27 cellular contexts compared by ENCODE assay signal in the genomic region with DNA sequence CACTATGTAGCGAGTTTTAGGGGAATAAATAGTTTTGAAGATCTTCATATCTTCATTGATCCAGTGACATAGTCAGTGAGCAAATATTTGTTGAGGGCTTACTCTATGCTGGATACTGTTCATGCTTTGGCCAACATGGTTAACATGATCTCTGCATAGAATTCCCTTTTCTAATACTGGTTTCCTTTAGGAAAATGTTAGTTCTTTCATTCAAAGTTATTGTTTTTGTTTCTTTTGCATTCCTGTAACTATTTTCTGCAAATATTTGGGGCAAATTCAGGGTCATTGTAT.
"Had no signal": no experiment of that assay in that cellular context is flagged by ENCODE, and none has a peak within 500 bp of the region (broad histone marks: within the 10 kb centered on the region; RNA-seq: fewer than 3 reads in every experiment).

No MANE protein-coding gene starts in this region.

- H3K4me1 Mint-ChIP-seq: activated B cell treated with CpG ODN at 0.5 μM for 24 hours; activated naive CD4-positive, alpha-beta T cell treated with anti-CD3 and anti-CD28 coated beads, Interleukin-2, amount 50 U/mL, for 24 hours; activated naive CD8-positive, alpha-beta T cell treated with anti-CD3 and anti-CD28 coated beads, Interleukin-2, amount 50 U/mL, for 24 hours; activated T-helper 17 cell treated with anti-CD3 and anti-CD28 coated beads, Interleukin-2, amount 50 U/mL, for 72 hours; central memory CD8-positive, alpha-beta T cell; stimulated activated memory B cell treated with anti-CD40 and anti-IgM and Interleukin-4, amounts not matched to agents 10 μg/mL and 1 μg/mL and 100 μg/mL, for 72 hours; stimulated activated naive CD8-positive, alpha-beta T cell treated with anti-CD3 and anti-CD28 coated beads, Interleukin-15, amount 100 ng/mL, for 72 hours had no signal

- H3K27ac Mint-ChIP-seq: activated B cell treated with CpG ODN at 0.5 μM for 24 hours; activated CD8-positive, alpha-beta T cell treated with anti-CD3 and anti-CD28 coated beads for 36 hours; activated naive CD4-positive, alpha-beta T cell treated with anti-CD3 and anti-CD28 coated beads, Interleukin-2, amount 50 U/mL, for 24 hours; activated naive CD8-positive, alpha-beta T cell treated with anti-CD3 and anti-CD28 coated beads, Interleukin-2, amount 50 U/mL, for 24 hours; activated T-helper 17 cell treated with anti-CD3 and anti-CD28 coated beads, Interleukin-2, amount 50 U/mL, for 72 hours; nephron; progenitor cell of endocrine pancreas; stimulated activated memory B cell treated with anti-CD40 and anti-IgM and Interleukin-4, amounts not matched to agents 10 μg/mL and 1 μg/mL and 100 μg/mL, for 72 hours; stimulated activated naive CD8-positive, alpha-beta T cell treated with anti-CD3 and anti-CD28 coated beads, Interleukin-15, amount 100 ng/mL, for 72 hours; T-helper 2 cell treated with Interferon-gamma antibody and Interleukin-4, amounts not matched to agents 5 μg/mL and 100 μg/mL, for 36 hours; type B pancreatic cell had no signal

- H3K4me3 ChIP-seq: esophagus muscularis mucosa, left ventricle myocardium inferior, lung, ovary, uterus had no signal

- H3K9me3 Mint-ChIP-seq: activated B cell treated with CpG ODN at 0.5 μM for 24 hours; activated CD8-positive, alpha-beta T cell treated with anti-CD3 and anti-CD28 coated beads for 36 hours; activated naive CD4-positive, alpha-beta T cell treated with anti-CD3 and anti-CD28 coated beads, Interleukin-2, amount 50 U/mL, for 24 hours; activated T-cell treated with anti-CD3 and anti-CD28 coated beads, Interleukin-2, amount 50 U/mL, for 4 hours; activated T-helper 17 cell treated with anti-CD3 and anti-CD28 coated beads, Interleukin-2, amount 50 U/mL, for 72 hours; stimulated activated memory B cell treated with anti-CD40 and anti-IgM and Interleukin-4, amounts not matched to agents 10 μg/mL and 1 μg/mL and 100 μg/mL, for 72 hours; stimulated activated naive CD8-positive, alpha-beta T cell treated with anti-CD3 and anti-CD28 coated beads, Interleukin-15, amount 100 ng/mL, for 72 hours; T-helper 2 cell treated with Interferon-gamma antibody and Interleukin-4, amounts not matched to agents 5 μg/mL and 100 μg/mL, for 36 hours; type B pancreatic cell had no signal

- H3K27me3 ChIP-seq: esophagus muscularis mucosa, foreskin keratinocyte, ovary, uterus had no signal

- DNase-seq: activated B cell treated with CpG ODN at 0.5 μM for 24 hours; activated CD4-positive, alpha-beta T cell treated with anti-CD3 and anti-CD28 coated beads, Interleukin-2, amount 50 U/mL, for 1 hour; activated CD8-positive, alpha-beta T cell treated with anti-CD3 and anti-CD28 coated beads for 36 hours; activated gamma-delta T cell treated with Interleukin-2 at 50 U/mL for 16 hours; activated naive CD8-positive, alpha-beta T cell treated with anti-CD3 and anti-CD28 coated beads, Interleukin-2, amount 50 U/mL, for 24 hours; activated T-cell treated with anti-CD3 and anti-CD28 coated beads, Interleukin-2, amount 50 U/mL, for 4 hours; amygdala; effector CD4-positive, alpha-beta T cell; foreskin keratinocyte; left ventricle myocardium inferior; ovary; stimulated activated CD4-positive, alpha-beta T cell treated with anti-CD3 and anti-CD28 coated beads, Interleukin-4, amount 100 ng/mL, for 4 hours; stimulated activated CD8-positive, alpha-beta memory T cell treated with anti-CD3 and anti-CD28 coated beads, Interleukin-4, amount 100 ng/mL, for 48 hours; stimulated activated naive CD8-positive, alpha-beta T cell treated with anti-CD3 and anti-CD28 coated beads, Interleukin-15, amount 100 ng/mL, for 72 hours; substantia nigra; uterus had no signal

- H3K4me3 Mint-ChIP-seq: activated B cell treated with CpG ODN at 0.5 μM for 24 hours; activated CD8-positive, alpha-beta T cell treated with anti-CD3 and anti-CD28 coated beads for 36 hours; activated naive CD4-positive, alpha-beta T cell treated with anti-CD3 and anti-CD28 coated beads, Interleukin-2, amount 50 U/mL, for 24 hours; activated naive CD8-positive, alpha-beta T cell treated with anti-CD3 and anti-CD28 coated beads, Interleukin-2, amount 50 U/mL, for 24 hours; activated T-cell treated with anti-CD3 and anti-CD28 coated beads, Interleukin-2, amount 50 U/mL, for 4 hours; activated T-helper 17 cell treated with anti-CD3 and anti-CD28 coated beads, Interleukin-2, amount 50 U/mL, for 72 hours; central memory CD8-positive, alpha-beta T cell; nephron; stimulated activated memory B cell treated with anti-CD40 and anti-IgM and Interleukin-4, amounts not matched to agents 10 μg/mL and 1 μg/mL and 100 μg/mL, for 72 hours; stimulated activated naive CD8-positive, alpha-beta T cell treated with anti-CD3 and anti-CD28 coated beads, Interleukin-15, amount 100 ng/mL, for 72 hours; T-helper 2 cell treated with Interferon-gamma antibody and Interleukin-4, amounts not matched to agents 5 μg/mL and 100 μg/mL, for 36 hours; type B pancreatic cell had no signal

- H3K4me1 ChIP-seq: foreskin keratinocyte, left ventricle myocardium inferior, uterus had no signal

- H3K27me3 Mint-ChIP-seq: activated B cell treated with CpG ODN at 0.5 μM for 24 hours; activated CD8-positive, alpha-beta T cell treated with anti-CD3 and anti-CD28 coated beads for 36 hours; activated naive CD4-positive, alpha-beta T cell treated with anti-CD3 and anti-CD28 coated beads, Interleukin-2, amount 50 U/mL, for 24 hours; activated naive CD8-positive, alpha-beta T cell treated with anti-CD3 and anti-CD28 coated beads, Interleukin-2, amount 50 U/mL, for 24 hours; activated T-helper 17 cell treated with anti-CD3 and anti-CD28 coated beads, Interleukin-2, amount 50 U/mL, for 72 hours; central memory CD8-positive, alpha-beta T cell; progenitor cell of endocrine pancreas; stimulated activated memory B cell treated with anti-CD40 and anti-IgM and Interleukin-4, amounts not matched to agents 10 μg/mL and 1 μg/mL and 100 μg/mL, for 72 hours; stimulated activated naive CD8-positive, alpha-beta T cell treated with anti-CD3 and anti-CD28 coated beads, Interleukin-15, amount 100 ng/mL, for 72 hours; type B pancreatic cell had no signal

- H3K27ac ChIP-seq: esophagus muscularis mucosa, foreskin keratinocyte, left ventricle myocardium inferior, ovary, uterus had no signal

- ATAC-seq: activated CD8-positive, alpha-beta T cell treated with anti-CD3 and anti-CD28 coated beads for 36 hours; activated naive CD8-positive, alpha-beta T cell treated with anti-CD3 and anti-CD28 coated beads, Interleukin-2, amount 50 U/mL, for 24 hours; activated T-cell treated with anti-CD3 and anti-CD28 coated beads, Interleukin-2, amount 50 U/mL, for 4 hours; activated T-helper 17 cell treated with anti-CD3 and anti-CD28 coated beads, Interleukin-2, amount 50 U/mL, for 72 hours; foreskin keratinocyte; sciatic nerve; stimulated activated memory B cell treated with anti-CD40 and anti-IgM and Interleukin-4, amounts not matched to agents 10 μg/mL and 1 μg/mL and 100 μg/mL, for 72 hours; stimulated activated naive CD8-positive, alpha-beta T cell treated with anti-CD3 and anti-CD28 coated beads, Interleukin-15, amount 100 ng/mL, for 72 hours had no signal

- H3K9me3 ChIP-seq: esophagus muscularis mucosa, left ventricle myocardium inferior, ovary, uterus had no signal

- H3K36me3 Mint-ChIP-seq: activated naive CD4-positive, alpha-beta T cell treated with anti-CD3 and anti-CD28 coated beads, Interleukin-2, amount 50 U/mL, for 24 hours; stimulated activated memory B cell treated with anti-CD40 and anti-IgM and Interleukin-4, amounts not matched to agents 10 μg/mL and 1 μg/mL and 100 μg/mL, for 72 hours; type B pancreatic cell had no signal

- H3K36me3 ChIP-seq: esophagus muscularis mucosa, left ventricle myocardium inferior, ovary, uterus had no signal
